ENCODE assay signal across 24 cellular contexts in genomic region chr3:7720649-7721048, GRCh38.
"Had no signal": no experiment of that assay in that cellular context is flagged by ENCODE, and none has a peak within 500 bp of the region (broad histone marks: within the 10 kb centered on the region; RNA-seq: fewer than 3 reads in every experiment).

No MANE protein-coding gene starts in this region.

- H3K4me3 ChIP-seq: colonic mucosa, coronary artery, dorsolateral prefrontal cortex, esophagus squamous epithelium, gastrocnemius medialis, gastroesophageal sphincter, heart left ventricle, heart right ventricle had no signal

- H3K27me3 Mint-ChIP-seq: dendritic cell treated with granulocyte-macrophage colony-stimulating factor and Interleukin-4, amounts not matched to agents 40 ng/mL and 50 ng/mL, for 4 days; effector memory CD8-positive, alpha-beta T cell had no signal

- H3K4me1 ChIP-seq: colonic mucosa, esophagus squamous epithelium, foreskin keratinocyte, gastrocnemius medialis, gastroesophageal sphincter, heart left ventricle, heart right ventricle had no signal

- H3K27ac Mint-ChIP-seq: dendritic cell treated with granulocyte-macrophage colony-stimulating factor and Interleukin-4, amounts not matched to agents 40 ng/mL and 50 ng/mL, for 4 days; effector memory CD8-positive, alpha-beta T cell; endodermal cell had no signal

- H3K4me3 Mint-ChIP-seq: dendritic cell treated with granulocyte-macrophage colony-stimulating factor and Interleukin-4, amounts not matched to agents 40 ng/mL and 50 ng/mL, for 4 days; effector memory CD8-positive, alpha-beta T cell; endodermal cell had no signal

- H3K9me3 ChIP-seq: colonic mucosa, esophagus squamous epithelium, gastrocnemius medialis, gastroesophageal sphincter, heart left ventricle, heart right ventricle had no signal

- H3K27ac ChIP-seq: colonic mucosa, coronary artery, dorsolateral prefrontal cortex, epithelial cell of prostate, esophagus squamous epithelium, foreskin keratinocyte, gastrocnemius medialis, gastroesophageal sphincter, heart left ventricle, heart right ventricle had no signal

- ATAC-seq: effector memory CD8-positive, alpha-beta T cell; esophagus mucosa; foreskin keratinocyte; gastrocnemius medialis; gastroesophageal sphincter; heart left ventricle; heart right ventricle had no signal

- H3K36me3 ChIP-seq: colonic mucosa, esophagus squamous epithelium, gastrocnemius medialis, gastroesophageal sphincter, heart left ventricle, heart right ventricle had no signal

- H3K9me3 Mint-ChIP-seq: dendritic cell treated with granulocyte-macrophage colony-stimulating factor and Interleukin-4, amounts not matched to agents 40 ng/mL and 50 ng/mL, for 4 days; effector memory CD8-positive, alpha-beta T cell; endodermal cell had no signal

- DNase-seq: colonic mucosa; cortex of kidney; dermis blood vessel endothelial cell; dorsolateral prefrontal cortex; effector CD4-positive, alpha-beta T cell; effector CD8-positive, alpha-beta T cell; effector memory CD4-positive, alpha-beta T cell; effector memory CD8-positive, alpha-beta T cell; endodermal cell; erythroblast; esophagus squamous epithelium; foreskin fibroblast; foreskin keratinocyte; foreskin melanocyte; gastrocnemius medialis; glutamatergic neuron; head of caudate nucleus; heart left ventricle; heart right ventricle had no signal

- H3K27me3 ChIP-seq: colonic mucosa, dorsolateral prefrontal cortex, esophagus squamous epithelium, foreskin keratinocyte, gastrocnemius medialis, gastroesophageal sphincter, heart left ventricle, heart right ventricle had no signal
